ENCODE assay signal across 1 cellular context in the genomic region with DNA sequence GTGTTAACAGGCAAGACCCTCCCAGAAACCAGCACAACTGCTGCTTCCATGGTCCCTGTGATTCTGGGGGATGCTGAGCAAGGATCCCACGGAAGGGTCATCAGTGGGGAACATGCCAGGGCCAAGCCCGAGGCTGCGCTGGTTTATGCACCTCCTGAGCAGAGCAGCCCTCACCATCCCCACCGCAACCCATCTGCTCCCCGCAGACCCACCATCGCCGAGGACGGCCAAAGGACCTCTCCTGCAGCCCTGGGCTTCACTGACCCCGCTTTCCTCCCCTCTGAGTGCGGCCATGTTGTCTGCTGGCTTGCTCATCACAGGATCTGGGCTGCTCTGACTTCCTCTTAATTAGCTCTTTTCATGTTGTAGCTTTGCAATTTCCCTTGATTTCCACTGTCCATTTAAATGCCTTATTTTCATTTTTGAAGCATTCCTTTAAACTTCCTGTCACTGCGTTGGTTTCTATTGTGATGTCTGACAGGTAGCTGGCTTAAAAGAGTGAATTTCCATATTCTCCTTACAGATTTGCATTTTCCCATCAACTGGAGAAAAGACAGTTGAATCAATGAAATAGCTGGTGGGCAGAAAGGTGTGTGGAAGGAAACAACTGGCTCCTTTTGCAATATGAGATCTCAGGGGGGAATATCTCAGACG.
TF ChIP-seq lines count a peak whose summit lies in the region.

No MANE protein-coding gene starts in this region.

TF ChIP-seq in neural cell, 6 proteins besides CTCF, POLR2A, EP300 and RAD21 (continued from another document):
- TF ChIP-seq REST (IDR thresholded peaks at IDR 0.05; ENCODE audit: borderline replicate concordance) (peak; percentile 68), MXI1 (conservative IDR thresholded peaks at IDR 0.05; ENCODE audit: poor library complexity, severe bottlenecking) (peak; percentile 12), EZH2 (IDR thresholded peaks at IDR 0.05; ENCODE audit: borderline replicate concordance, insufficient read depth, low read length, poor library complexity, severe bottlenecking) (no peak)
